1 cellular context compared by ENCODE assay signal in genomic region chrX:22025751-22026150, GRCh38.
TF ChIP-seq lines count a peak whose summit lies in the region.

No MANE protein-coding gene starts in this region.

TF ChIP-seq in HepG2, 621 proteins besides CTCF, POLR2A, EP300 and RAD21 (continued from another document and continues in another):
- TF ChIP-seq ZNF567 (CRISPR knock-in tag; IDR thresholded peaks at IDR 0.05; ENCODE audit: borderline replicate concordance) (no peak), HNRNPLL (IDR thresholded peaks at IDR 0.05; ENCODE audit: low read depth, low read length, poor library complexity, severe bottlenecking) (no peak), ZNF17 (CRISPR knock-in tag; IDR thresholded peaks at IDR 0.05) (no peak), SMAD3 (CRISPR knock-in tag; IDR thresholded peaks at IDR 0.05) (no peak), ZMYM3 (CRISPR knock-in tag; IDR thresholded peaks at IDR 0.05) (no peak), ZNF737 (CRISPR knock-in tag; IDR thresholded peaks at IDR 0.05; ENCODE audit: borderline replicate concordance) (no peak), GRHL1 (CRISPR knock-in tag; conservative IDR thresholded peaks at IDR 0.05) (no peak), ZNF781 (CRISPR knock-in tag; IDR thresholded peaks at IDR 0.05; ENCODE audit: borderline replicate concordance, not compliant biosample characterization) (no peak), SCMH1 (CRISPR knock-in tag; IDR thresholded peaks at IDR 0.05; ENCODE audit: borderline replicate concordance) (no peak), ZBTB21 (CRISPR knock-in tag; IDR thresholded peaks at IDR 0.05) (no peak), ASH2L (IDR thresholded peaks at IDR 0.05; ENCODE audit: insufficient read length, low read depth, low read length) (no peak), HDAC6 (IDR thresholded peaks at IDR 0.05; ENCODE audit: low read depth, low read length) (no peak), CENPT (CRISPR knock-in tag; IDR thresholded peaks at IDR 0.05; ENCODE audit: low read depth) (no peak), AKNA (CRISPR knock-in tag; IDR thresholded peaks at IDR 0.05; ENCODE audit: borderline replicate concordance) (no peak), ZNF784 (CRISPR knock-in tag; IDR thresholded peaks at IDR 0.05; ENCODE audit: borderline replicate concordance) (no peak), ARID5B (CRISPR knock-in tag; IDR thresholded peaks at IDR 0.05) (peak; percentile 38; the same call in 1 of the 2 replicates), RXRA (CRISPR knock-in tag; IDR thresholded peaks at IDR 0.05) (no peak), ZNF142 (CRISPR knock-in tag; IDR thresholded peaks at IDR 0.05) (no peak), ZNF329 (CRISPR knock-in tag; IDR thresholded peaks at IDR 0.05; ENCODE audit: low read depth) (no peak), SP4 (CRISPR knock-in tag; IDR thresholded peaks at IDR 0.05) (no peak), STAT5B (CRISPR knock-in tag; IDR thresholded peaks at IDR 0.05) (no peak), ZNF205 (CRISPR knock-in tag; IDR thresholded peaks at IDR 0.05) (no peak), ZNF607 (CRISPR knock-in tag; IDR thresholded peaks at IDR 0.05; ENCODE audit: borderline replicate concordance) (no peak), ZBTB33 (CRISPR knock-in tag; IDR thresholded peaks at IDR 0.05) (no peak), PAF1 (CRISPR knock-in tag; IDR thresholded peaks at IDR 0.05) (no peak), ZNF878 (CRISPR knock-in tag; IDR thresholded peaks at IDR 0.05) (no peak), ZNF101 (CRISPR knock-in tag; IDR thresholded peaks at IDR 0.05; ENCODE audit: borderline replicate concordance, low read depth) (no peak), FOSL2 (CRISPR knock-in tag; IDR thresholded peaks at IDR 0.05) (peak; percentile 69), MIER3 (CRISPR knock-in tag; IDR thresholded peaks at IDR 0.05; ENCODE audit: borderline replicate concordance) (no peak), ARID3A (IDR thresholded peaks at IDR 0.05; ENCODE audit: low read depth, low read length) (0 out of 2 replicates have a peak, but pooled peaks have one; percentile 43), ZBTB4 (CRISPR knock-in tag; IDR thresholded peaks at IDR 0.05; ENCODE audit: borderline replicate concordance) (no peak), ETV5 (CRISPR knock-in tag; IDR thresholded peaks at IDR 0.05; ENCODE audit: borderline replicate concordance) (no peak)
